ENCODE assay signal across 29 cellular contexts in the genomic region with DNA sequence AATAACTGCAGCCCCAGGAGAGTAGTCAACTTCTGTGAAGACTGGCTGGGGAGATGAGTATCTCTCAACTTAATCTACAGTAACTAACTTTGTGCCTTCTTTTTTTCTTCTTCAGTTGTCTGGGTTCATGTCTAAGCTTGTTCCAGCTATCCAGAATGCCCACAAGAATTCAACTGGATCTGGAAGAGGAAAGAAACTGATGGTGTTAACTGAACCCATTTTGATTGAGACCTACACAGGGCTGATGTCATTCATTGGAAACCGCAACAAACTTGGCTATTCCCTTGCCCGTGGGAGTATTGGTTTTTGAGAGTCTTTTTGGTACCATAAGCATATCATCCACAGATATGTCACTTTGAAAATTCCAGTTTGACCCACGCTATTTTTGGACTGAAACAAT.
"Had no signal": no experiment of that assay in that cellular context is flagged by ENCODE, and none has a peak within 500 bp of the region (broad histone marks: within the 10 kb centered on the region; RNA-seq: fewer than 3 reads in every experiment).

No MANE protein-coding gene starts in this region.

- H3K27me3 Mint-ChIP-seq: progenitor cell of endocrine pancreas had no signal

- DNase-seq: kidney; left colon; left lung; lower lobe of right lung; mesendoderm; naive B cell; natural killer cell; nephron progenitor cell; occipital lobe; ovary; retina; right cardiac atrium; stimulated activated CD4-positive, alpha-beta T cell treated with anti-CD3 and anti-CD28 coated beads, Interleukin-12 subunit alpha, Interleukin-12 subunit beta, amount 100 ng/mL, for 4 hours; stimulated activated CD4-positive, alpha-beta T cell treated with anti-CD3 and anti-CD28 coated beads, Interleukin-15, amount 100 ng/mL, for 24 hours; stimulated activated CD4-positive, alpha-beta T cell treated with anti-CD3 and anti-CD28 coated beads, Interleukin-2, amount 100 ng/mL, for 24 hours; stimulated activated CD4-positive, alpha-beta T cell treated with anti-CD3 and anti-CD28 coated beads, Interleukin-4, amount 100 ng/mL, for 1 hour; stimulated activated naive B cell treated with anti-CD40 and anti-IgM and Interleukin-4, amounts not matched to agents 10 μg/mL and 1 μg/mL and 100 μg/mL, for 72 hours; stimulated activated naive CD8-positive, alpha-beta T cell treated with anti-CD3 and anti-CD28 coated beads, Interleukin-15, Interleukin-2, amounts not matched to agents 100 U/mL and 50 U/mL, for 24 hours; stomach; testis; thyroid gland; transverse colon; upper lobe of left lung had no signal

- H3K27me3 ChIP-seq: left lung, neural progenitor cell, neutrophil, ovary, stomach, testis, thyroid gland, transverse colon, upper lobe of left lung, vagina had no signal

- H3K9me3 Mint-ChIP-seq: mesothelial cell of epicardium, nephron progenitor cell, neural progenitor cell had no signal

- H3K4me2 ChIP-seq: neural progenitor cell had no signal

- H3K9me3 ChIP-seq: left lung, lower lobe of right lung, neutrophil, ovary, stomach, testis, thyroid gland, transverse colon, upper lobe of left lung, vagina had no signal

- H3K36me3 Mint-ChIP-seq: mesothelial cell of epicardium, natural killer cell, neural progenitor cell had no signal

- H3K36me3 ChIP-seq: left lung, lower lobe of right lung, neural progenitor cell, neutrophil, ovary, stomach, thyroid gland, transverse colon, upper lobe of left lung, vagina had no signal

- H3K4me1 ChIP-seq: neural progenitor cell, testis had no signal

- H3K27ac ChIP-seq: left lung, lower lobe of right lung, neural progenitor cell, neutrophil, ovary, skin epidermis, stomach, testis, thyroid gland, transverse colon, upper lobe of left lung, vagina had no signal

- H2AFZ ChIP-seq: neural progenitor cell had no signal

- H3K4me3 Mint-ChIP-seq: mesothelial cell of epicardium; naive B cell; natural killer cell; nephron progenitor cell; neural progenitor cell; stimulated activated naive B cell treated with anti-CD40 and anti-IgM and Interleukin-4, amounts not matched to agents 10 μg/mL and 1 μg/mL and 100 μg/mL, for 72 hours had no signal

- H3K27ac Mint-ChIP-seq: mesothelial cell of epicardium; naive B cell; natural killer cell; nephron progenitor cell; neural progenitor cell; progenitor cell of endocrine pancreas; stimulated activated naive B cell treated with anti-CD40 and anti-IgM and Interleukin-4, amounts not matched to agents 10 μg/mL and 1 μg/mL and 100 μg/mL, for 72 hours had no signal

- FAIRE-seq: kidney had no signal

- H3K4me3 ChIP-seq: left lung, lower lobe of right lung, neural progenitor cell, ovary, skin epidermis, stomach, testis, thyroid gland, transverse colon, upper lobe of left lung, vagina had no signal

- H3K9ac ChIP-seq: neural progenitor cell had no signal
